ENCODE assay signal across 18 cellular contexts in the genomic region with DNA sequence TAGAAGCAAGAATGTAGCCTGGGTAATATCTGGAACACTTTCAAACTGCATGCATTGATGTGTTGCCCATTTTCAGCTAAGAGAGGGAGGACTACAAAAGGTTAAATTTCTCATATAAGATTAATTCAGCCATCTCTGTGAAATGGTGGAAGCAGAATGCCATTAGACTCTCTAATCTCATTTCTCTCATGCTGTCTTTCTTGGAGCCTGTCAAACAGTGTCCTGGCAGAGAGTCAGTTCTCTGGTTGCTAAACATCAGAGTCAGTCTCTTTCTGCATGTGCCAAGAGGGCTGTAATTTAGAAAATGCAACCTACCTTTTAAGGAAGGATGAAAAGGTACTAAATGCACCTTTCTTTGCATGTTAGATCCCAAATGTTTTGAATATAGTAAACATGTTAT. TPM values are rescaled to one million over a fixed set of nuclear protein-coding genes. Genes with fewer than 3 reads are reported as not detected.
DNase-seq lines count a peak whose midpoint lies in the region; ATAC-seq and TF ChIP-seq lines count a peak whose summit lies in the region.
"Had no signal": no experiment of that assay in that cellular context is flagged by ENCODE, and none has a peak within 500 bp of the region (broad histone marks: within the 10 kb centered on the region; RNA-seq: fewer than 3 reads in every experiment).

No MANE protein-coding gene starts in this region.

- H2AK9ac ChIP-seq in IMR-90 (replicated peaks; ENCODE audit: low read depth, low read length, poor library complexity) = no peak overlapping the region

- no peaks in the 10 kb centered on the region for H3K27me3 ChIP-seq in IMR-90 (ENCODE audit: control insufficient read depth, insufficient read depth, low read length)
- H3K27me3 ChIP-seq: adrenal gland, uterus had no signal

- no peak overlapping the region for H2BK15ac ChIP-seq in IMR-90 (ENCODE audit: low read depth, low read length)

- H3K56ac ChIP-seq in IMR-90 (ENCODE audit: extremely low read depth, insufficient read depth, low read length) = no peak overlapping the region

- H3K9ac ChIP-seq in IMR-90 (ENCODE audit: low read depth, low read length) = no peak overlapping the region

- H3K27ac ChIP-seq in IMR-90 (ENCODE audit: insufficient read depth, low read length) = no peak overlapping the region
- H3K27ac ChIP-seq: RWPE1 had no signal

- H3K4me1 ChIP-seq in IMR-90 (ENCODE audit: control insufficient read depth, insufficient read depth, low read length) = 0 out of 2 replicates have a peak, but pooled peaks cover 2% of the 10 kb centered on the region
- H3K4me1 ChIP-seq: uterus had no signal

- H4K20me1 ChIP-seq in IMR-90 (ENCODE audit: insufficient read depth, low read length) = no peaks in the 10 kb centered on the region

- H4K5ac ChIP-seq in IMR-90 (ENCODE audit: low read depth, low read length) = no peak overlapping the region

- H2AFZ ChIP-seq in IMR-90 (replicated peaks; ENCODE audit: low read length, poor library complexity) = no peak overlapping the region

- H3K4me3 ChIP-seq in IMR-90 (ENCODE audit: insufficient read depth, low read depth, low read length) = no peak overlapping the region
- H3K4me3 ChIP-seq: adrenal gland, uterus had no signal

- no peak for TF ChIP-seq RAD21 in IMR-90 (IDR thresholded peaks at IDR 0.05; ENCODE audit: low read length)

- no peak overlapping the region for H2BK20ac ChIP-seq in IMR-90 (ENCODE audit: low read depth, low read length)

- no peaks in the 10 kb centered on the region for H3K36me3 ChIP-seq in IMR-90 (ENCODE audit: control insufficient read depth, insufficient read depth, low read length)
- H3K36me3 ChIP-seq: adrenal gland, uterus had no signal

- no peak overlapping the region for H3K14ac ChIP-seq in IMR-90 (replicated peaks; ENCODE audit: low read depth, low read length)

- CTCF ChIA-PET in IMR-90 (lab: Yijun Ruan, JAX) = interaction anchor here (0.8 kb wide), 1 partner anchor 11 kb away, joined by 3 read pairs; no protein-coding TSS in a partner anchor

- in situ Hi-C loops in IMR-90 (cut with MboI; ENCODE audit: low sequenced_read_pairs) = no loop called here

- H3K9me1 ChIP-seq in IMR-90 (ENCODE audit: insufficient read depth, low read length) = no peaks in the 10 kb centered on the region

- H3K4ac ChIP-seq in IMR-90 (ENCODE audit: low read depth, low read length) = no peak overlapping the region

- no peak overlapping the region for H3K4me2 ChIP-seq in IMR-90 (ENCODE audit: low read depth, low read length)

- no peak for ATAC-seq in IMR-90 (ENCODE audit: low read depth)
- ATAC-seq in SK-N-SH treated with all-trans-retinoic acid at 6 μM for 48 hours = peak; percentile 76
- peak; percentile 49 for ATAC-seq in sciatic nerve
- no peak for ATAC-seq in GM21737 (IDR thresholded peaks at IDR 0.05; ENCODE audit: unreplicated experiment)
- no peak for ATAC-seq in HG03354 (IDR thresholded peaks at IDR 0.05; ENCODE audit: poor library complexity, severe bottlenecking, unreplicated experiment)
- ATAC-seq: T-cell had no signal

- no peak overlapping the region for H2AK5ac ChIP-seq in IMR-90 (ENCODE audit: low read depth, low read length)

- no peaks in the 10 kb centered on the region for H3K79me1 ChIP-seq in IMR-90 (ENCODE audit: low read depth in 1 of 2, low read length in 2 of 2)

- no peak overlapping the region for H2BK5ac ChIP-seq in IMR-90 (ENCODE audit: low read depth, low read length, poor library complexity, severe bottlenecking)

- DNase-seq in IMR-90 = peak; percentile 5
- peak; percentile 69 for DNase-seq in globus pallidus (ENCODE audit: low spot score)
- no peak for DNase-seq in sciatic nerve (ENCODE audit: low spot score)
- DNase-seq in HT-29 (ENCODE audit: low spot score) = no peak
- DNase-seq: activated CD4-positive, alpha-beta T cell treated with anti-CD3 and anti-CD28 coated beads, Interleukin-2, amount 50 U/mL, for 1 hour; activated CD8-positive, alpha-beta memory T cell treated with anti-CD3 and anti-CD28 coated beads, Interleukin-2, amount 50 U/mL, for 48 hours; activated effector memory CD4-positive, alpha-beta T cell treated with anti-CD3 and anti-CD28 coated beads, Interleukin-2, amount 50 U/mL, for 16 hours; AML-193; HFFc6; NCI-H1417 treated with DMSO at 0.1 percent for 48 hours; stimulated activated CD4-positive, alpha-beta T cell treated with anti-CD3 and anti-CD28 coated beads, Interleukin-1b, Interleukin-23, amount 100 ng/mL, for 48 hours; T-cell; uterus had no signal

- POLR2A ChIA-PET in IMR-90 (lab: Charles Lee; ENCODE audit: unreplicated experiment) = no interaction called here

- no TSS peak for BruUV-seq in IMR-90 (replicated peaks; lab: Mats Ljungman, UMichigan)

- no peak overlapping the region for H4K91ac ChIP-seq in IMR-90 (ENCODE audit: insufficient read depth, low read depth, low read length)

- no peak for TF ChIP-seq POLR2A in IMR-90 (IDR thresholded peaks at IDR 0.05; ENCODE audit: low read depth, low read length)

- no peak overlapping the region for H4K8ac ChIP-seq in IMR-90 (ENCODE audit: low read depth in 2 of 2, low read length in 2 of 2)

- H3K18ac ChIP-seq in IMR-90 (ENCODE audit: low read depth, low read length) = no peak overlapping the region

- H2BK120ac ChIP-seq in IMR-90 (ENCODE audit: low read depth, low read length) = no peak overlapping the region

- dilution Hi-C loops in IMR-90 (cut with HindIII; ENCODE audit: low sequenced_read_pairs, unreplicated experiment) = no loop called here

- H3K9me3 ChIP-seq in IMR-90 (ENCODE audit: control insufficient read depth, insufficient read depth, low read length) = no peaks in the 10 kb centered on the region
- H3K9me3 ChIP-seq: adrenal gland, uterus had no signal

- TF ChIP-seq CTCF in IMR-90 (conservative IDR thresholded peaks at IDR 0.05; ENCODE audit: low read depth, low read length) = no peak

- intact Hi-C loops in IMR-90 (cut with micrococcal nuclease) = no loop called here
- intact Hi-C loops in sciatic nerve (cut with DNase I) = no loop called here

- H3K23ac ChIP-seq in IMR-90 (ENCODE audit: low read depth, low read length) = no peak overlapping the region

TF ChIP-seq in IMR-90, 13 proteins besides CTCF, POLR2A, EP300 and RAD21:
- TF ChIP-seq, protein P1, sequence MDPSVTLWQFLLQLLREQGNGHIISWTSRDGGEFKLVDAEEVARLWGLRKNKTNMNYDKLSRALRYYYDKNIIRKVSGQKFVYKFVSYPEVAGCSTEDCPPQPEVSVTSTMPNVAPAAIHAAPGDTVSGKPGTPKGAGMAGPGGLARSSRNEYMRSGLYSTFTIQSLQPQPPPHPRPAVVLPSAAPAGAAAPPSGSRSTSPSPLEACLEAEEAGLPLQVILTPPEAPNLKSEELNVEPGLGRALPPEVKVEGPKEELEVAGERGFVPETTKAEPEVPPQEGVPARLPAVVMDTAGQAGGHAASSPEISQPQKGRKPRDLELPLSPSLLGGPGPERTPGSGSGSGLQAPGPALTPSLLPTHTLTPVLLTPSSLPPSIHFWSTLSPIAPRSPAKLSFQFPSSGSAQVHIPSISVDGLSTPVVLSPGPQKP (IDR thresholded peaks at IDR 0.05; ENCODE audit: borderline replicate concordance, low read depth, low read length) = no peak
- TF ChIP-seq MAZ (IDR thresholded peaks at IDR 0.05; ENCODE audit: borderline replicate concordance, low read depth, low read length) (no peak), RCOR1 (IDR thresholded peaks at IDR 0.05; ENCODE audit: insufficient replicate concordance, low read length) (no peak)

TF ChIP-seq in SK-N-SH treated with all-trans-retinoic acid at 6 μM for 48 hours, 23 proteins besides CTCF, POLR2A, EP300 and RAD21:
- TF ChIP-seq ISL1 (CRISPR knock-in tag; IDR thresholded peaks at IDR 0.05) (peak; percentile 69), ZNF8 (CRISPR knock-in tag; IDR thresholded peaks at IDR 0.05) (no peak)
TF ChIP-seq in SK-N-SH treated with all-trans-retinoic acid at 6 μM for 48 hours: peak in this region for 1.

RNA-seq across cellular contexts. Expression of a gene that starts 0.9 kb away (rescaled TPM):
- 3.9 and 5.0 TPM in 2 replicates for total RNA-seq in IMR-90 (2012; rRNA removed)
- polyA plus RNA-seq in IMR-90 (2012; rRNA removed) = 1.9 and 2.2 TPM in 2 replicates
- polyA plus RNA-seq in IMR-90 (2012; cell fraction: cytosol; rRNA removed) = 0.91 and 1.0 TPM in 2 replicates
- polyA plus RNA-seq in IMR-90 (2012; cell fraction: nucleus; rRNA removed; ENCODE audit: low replicate concordance) = 3.1 and 10.9 TPM in 2 replicates
- total RNA-seq in sciatic nerve = 33.7 TPM
- 0.56 and 1.3 TPM in 2 replicates for total RNA-seq in HT-29 (2014; rRNA removed; shearing (Covaris generic))

Comparison
In these comparisons a context has a peak if more than half of its experiments do, and no peak if none do; other contexts are left out.
1. ATAC-seq: peak in SK-N-SH treated with all-trans-retinoic acid at 6 μM for 48 hours (single experiment) and sciatic nerve (single experiment); none in IMR-90 (single experiment), GM21737 (single experiment) and HG03354 (single experiment).
2. DNase-seq: peak in IMR-90 (single experiment) and globus pallidus (single experiment); none in sciatic nerve (single experiment) and HT-29 (single experiment).